1 cellular context compared by ENCODE assay signal in the genomic region with DNA sequence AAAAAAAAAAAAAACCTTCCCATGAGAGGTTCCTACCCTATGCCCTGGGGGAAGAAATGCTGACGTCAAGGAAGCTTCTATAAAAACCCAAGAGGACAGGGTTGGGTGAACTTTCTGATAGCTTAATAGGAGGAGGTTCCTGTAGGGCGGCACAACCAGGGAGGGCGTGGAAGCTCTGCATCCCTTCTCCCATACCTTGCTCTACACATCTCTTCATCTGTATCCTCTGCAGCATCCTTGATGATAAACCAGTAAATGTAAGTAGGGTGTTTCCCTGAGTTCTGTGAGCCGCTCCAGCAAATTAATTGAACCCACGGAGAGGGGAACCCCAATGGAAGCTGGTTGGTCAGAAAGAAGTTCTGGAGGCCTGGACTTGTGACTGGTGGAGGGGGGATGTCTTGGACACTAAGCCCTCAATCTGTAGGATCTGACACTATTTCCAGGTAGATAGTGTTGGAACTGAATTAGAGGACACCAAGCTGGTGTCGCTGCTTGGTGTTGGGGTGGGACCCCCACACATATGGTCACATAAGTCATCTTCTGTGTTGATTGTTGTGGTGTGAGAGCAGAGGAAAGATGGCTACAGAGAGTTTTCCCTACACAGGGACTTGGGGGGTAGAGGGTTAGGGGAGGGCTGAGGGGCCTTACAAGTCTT.
A peak's percentile ranks its signal among the peaks of the same experiment; 100 is the strongest.
TF ChIP-seq lines count a peak whose summit lies in the region.

No MANE protein-coding gene starts in this region.

TF ChIP-seq in GM12878, 131 proteins besides CTCF, POLR2A, EP300 and RAD21 (continued from another document and continues in another):
- TF ChIP-seq BCLAF1 (IDR thresholded peaks at IDR 0.05) (no peak), ESRRA (IDR thresholded peaks at IDR 0.05; ENCODE audit: low read length) (no peak), EZH2 (IDR thresholded peaks at IDR 0.05; ENCODE audit: borderline replicate concordance, control insufficient read depth, low read depth, low read length) (no peak), E2F4 (IDR thresholded peaks at IDR 0.05; ENCODE audit: low read depth, low read length) (no peak), LARP7 (IDR thresholded peaks at IDR 0.05) (0 out of 2 replicates have a peak, but pooled peaks have one; percentile 75), CBX5 (IDR thresholded peaks at IDR 0.05; ENCODE audit: low read depth) (no peak), ASH2L (IDR thresholded peaks at IDR 0.05; ENCODE audit: borderline replicate concordance, low read depth) (no peak), MYB (IDR thresholded peaks at IDR 0.05; ENCODE audit: borderline replicate concordance, low read depth, low read length) (no peak), ZNF24 (IDR thresholded peaks at IDR 0.05) (no peak), IRF5 (IDR thresholded peaks at IDR 0.05; ENCODE audit: borderline replicate concordance) (no peak), MEF2B (IDR thresholded peaks at IDR 0.05; ENCODE audit: partially characterized antibody, poor library complexity, severe bottlenecking) (peak; percentile 97), KLF5 (IDR thresholded peaks at IDR 0.05; ENCODE audit: partially characterized antibody) (no peak), BRCA1 (IDR thresholded peaks at IDR 0.05; ENCODE audit: low read depth, low read length) (no peak), GABPA (IDR thresholded peaks at IDR 0.05; ENCODE audit: low read depth) (no peak), HCFC1 (IDR thresholded peaks at IDR 0.05; ENCODE audit: low read length) (no peak), SUPT20H (IDR thresholded peaks at IDR 0.05; ENCODE audit: borderline replicate concordance, control insufficient read depth, low read depth, low read length) (no peak), IKZF2 (IDR thresholded peaks at IDR 0.05) (peak in 1 of 2 experiments; percentile 68; a peak in 3 of 4 replicates), MTA3 (IDR thresholded peaks at IDR 0.05; ENCODE audit: borderline replicate concordance, low read length) (no peak; the same call in 1 of the 2 replicates), MTA2 (IDR thresholded peaks at IDR 0.05; ENCODE audit: low read depth) (peak; percentile 70), MYC (IDR thresholded peaks at IDR 0.05; ENCODE audit: insufficient read depth, insufficient read length, insufficient replicate concordance, low read length, severe bottlenecking) (no peak), PAX8 (IDR thresholded peaks at IDR 0.05) (no peak), ETV6 (conservative IDR thresholded peaks at IDR 0.05 in 1 of 2, IDR thresholded peaks at IDR 0.05 in 1 of 2; ENCODE audit: borderline replicate concordance in 1 of 2, low read depth in 1 of 2) (no peak), HDAC2 (IDR thresholded peaks at IDR 0.05) (no peak), PAX5 (IDR thresholded peaks at IDR 0.05; ENCODE audit: borderline replicate concordance, low read depth, low read length) (peak; percentile 82), ZBED1 (IDR thresholded peaks at IDR 0.05; ENCODE audit: borderline replicate concordance) (peak; percentile 77), RBBP5 (conservative IDR thresholded peaks at IDR 0.05) (no peak), KDM1A (IDR thresholded peaks at IDR 0.05; ENCODE audit: borderline replicate concordance) (no peak), YBX1 (IDR thresholded peaks at IDR 0.05) (no peak), CBFB (IDR thresholded peaks at IDR 0.05; ENCODE audit: low read depth) (peak; percentile 66; the same call in 1 of the 2 replicates), CBX3 (IDR thresholded peaks at IDR 0.05; ENCODE audit: borderline replicate concordance, low read depth) (no peak), HSF1 (IDR thresholded peaks at IDR 0.05; ENCODE audit: low read depth, low read length) (no peak), ZZZ3 (IDR thresholded peaks at IDR 0.05; ENCODE audit: control insufficient read depth, insufficient read length, low read depth) (no peak)
- TF ChIP-seq, protein P1, sequence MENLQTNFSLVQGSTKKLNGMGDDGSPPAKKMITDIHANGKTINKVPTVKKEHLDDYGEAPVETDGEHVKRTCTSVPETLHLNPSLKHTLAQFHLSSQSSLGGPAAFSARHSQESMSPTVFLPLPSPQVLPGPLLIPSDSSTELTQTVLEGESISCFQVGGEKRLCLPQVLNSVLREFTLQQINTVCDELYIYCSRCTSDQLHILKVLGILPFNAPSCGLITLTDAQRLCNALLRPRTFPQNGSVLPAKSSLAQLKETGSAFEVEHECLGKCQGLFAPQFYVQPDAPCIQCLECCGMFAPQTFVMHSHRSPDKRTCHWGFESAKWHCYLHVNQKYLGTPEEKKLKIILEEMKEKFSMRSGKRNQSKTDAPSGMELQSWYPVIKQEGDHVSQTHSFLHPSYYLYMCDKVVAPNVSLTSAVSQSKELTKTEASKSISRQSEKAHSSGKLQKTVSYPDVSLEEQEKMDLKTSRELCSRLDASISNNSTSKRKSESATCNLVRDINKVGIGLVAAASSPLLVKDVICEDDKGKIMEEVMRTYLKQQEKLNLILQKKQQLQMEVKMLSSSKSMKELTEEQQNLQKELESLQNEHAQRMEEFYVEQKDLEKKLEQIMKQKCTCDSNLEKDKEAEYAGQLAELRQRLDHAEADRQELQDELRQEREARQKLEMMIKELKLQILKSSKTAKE (IDR thresholded peaks at IDR 0.05; ENCODE audit: low read depth, poor library complexity, severe bottlenecking) = peak; percentile 60
- TF ChIP-seq, protein P2, sequence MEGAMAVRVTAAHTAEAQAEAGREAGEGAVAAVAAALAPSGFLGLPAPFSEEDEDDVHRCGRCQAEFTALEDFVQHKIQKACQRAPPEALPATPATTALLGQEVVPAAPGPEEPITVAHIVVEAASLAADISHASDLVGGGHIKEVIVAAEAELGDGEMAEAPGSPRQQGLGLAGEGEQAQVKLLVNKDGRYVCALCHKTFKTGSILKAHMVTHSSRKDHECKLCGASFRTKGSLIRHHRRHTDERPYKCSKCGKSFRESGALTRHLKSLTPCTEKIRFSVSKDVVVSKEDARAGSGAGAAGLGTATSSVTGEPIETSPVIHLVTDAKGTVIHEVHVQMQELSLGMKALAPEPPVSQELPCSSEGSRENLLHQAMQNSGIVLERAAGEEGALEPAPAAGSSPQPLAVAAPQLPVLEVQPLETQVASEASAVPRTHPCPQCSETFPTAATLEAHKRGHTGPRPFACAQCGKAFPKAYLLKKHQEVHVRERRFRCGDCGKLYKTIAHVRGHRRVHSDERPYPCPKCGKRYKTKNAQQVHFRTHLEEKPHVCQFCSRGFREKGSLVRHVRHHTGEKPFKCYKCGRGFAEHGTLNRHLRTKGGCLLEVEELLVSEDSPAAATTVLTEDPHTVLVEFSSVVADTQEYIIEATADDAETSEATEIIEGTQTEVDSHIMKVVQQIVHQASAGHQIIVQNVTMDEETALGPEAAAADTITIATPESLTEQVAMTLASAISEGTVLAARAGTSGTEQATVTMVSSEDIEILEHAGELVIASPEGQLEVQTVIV (IDR thresholded peaks at IDR 0.05; ENCODE audit: borderline replicate concordance, partially characterized antibody) = no peak
- TF ChIP-seq, protein P3, sequence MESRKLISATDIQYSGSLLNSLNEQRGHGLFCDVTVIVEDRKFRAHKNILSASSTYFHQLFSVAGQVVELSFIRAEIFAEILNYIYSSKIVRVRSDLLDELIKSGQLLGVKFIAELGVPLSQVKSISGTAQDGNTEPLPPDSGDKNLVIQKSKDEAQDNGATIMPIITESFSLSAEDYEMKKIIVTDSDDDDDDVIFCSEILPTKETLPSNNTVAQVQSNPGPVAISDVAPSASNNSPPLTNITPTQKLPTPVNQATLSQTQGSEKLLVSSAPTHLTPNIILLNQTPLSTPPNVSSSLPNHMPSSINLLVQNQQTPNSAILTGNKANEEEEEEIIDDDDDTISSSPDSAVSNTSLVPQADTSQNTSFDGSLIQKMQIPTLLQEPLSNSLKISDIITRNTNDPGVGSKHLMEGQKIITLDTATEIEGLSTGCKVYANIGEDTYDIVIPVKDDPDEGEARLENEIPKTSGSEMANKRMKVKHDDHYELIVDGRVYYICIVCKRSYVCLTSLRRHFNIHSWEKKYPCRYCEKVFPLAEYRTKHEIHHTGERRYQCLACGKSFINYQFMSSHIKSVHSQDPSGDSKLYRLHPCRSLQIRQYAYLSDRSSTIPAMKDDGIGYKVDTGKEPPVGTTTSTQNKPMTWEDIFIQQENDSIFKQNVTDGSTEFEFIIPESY (IDR thresholded peaks at IDR 0.05) = no peak
- TF ChIP-seq, protein P4, sequence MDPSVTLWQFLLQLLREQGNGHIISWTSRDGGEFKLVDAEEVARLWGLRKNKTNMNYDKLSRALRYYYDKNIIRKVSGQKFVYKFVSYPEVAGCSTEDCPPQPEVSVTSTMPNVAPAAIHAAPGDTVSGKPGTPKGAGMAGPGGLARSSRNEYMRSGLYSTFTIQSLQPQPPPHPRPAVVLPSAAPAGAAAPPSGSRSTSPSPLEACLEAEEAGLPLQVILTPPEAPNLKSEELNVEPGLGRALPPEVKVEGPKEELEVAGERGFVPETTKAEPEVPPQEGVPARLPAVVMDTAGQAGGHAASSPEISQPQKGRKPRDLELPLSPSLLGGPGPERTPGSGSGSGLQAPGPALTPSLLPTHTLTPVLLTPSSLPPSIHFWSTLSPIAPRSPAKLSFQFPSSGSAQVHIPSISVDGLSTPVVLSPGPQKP (IDR thresholded peaks at IDR 0.05; ENCODE audit: low read depth, low read length) = no peak
